19 cellular contexts compared by ENCODE assay signal in genomic region chr1:216945506-216946080, GRCh38.
DNase-seq lines count a peak whose midpoint lies in the region; TF ChIP-seq lines count a peak whose summit lies in the region.
"Had no signal": no experiment of that assay in that cellular context is flagged by ENCODE, and none has a peak within 500 bp of the region (broad histone marks: within the 10 kb centered on the region; RNA-seq: fewer than 3 reads in every experiment).

No MANE protein-coding gene starts in this region.

- H2AK5ac ChIP-seq in H9 (ENCODE audit: insufficient read length, low read length) = no peak overlapping the region

- no peak overlapping the region for H3K9ac ChIP-seq in H9 (ENCODE audit: extremely low read depth, insufficient read length, low read length)
- H3K9ac ChIP-seq: BLaER1 treated with 17β-estradiol and CSF1 and Interleukin-3, amounts not matched to agents 10 nM and 100 nM had no signal

- H2AFZ ChIP-seq in H9 (ENCODE audit: low read length) = no peak overlapping the region

- peaks cover 42 to 49% of the 10 kb centered on the region in 2 experiments for H3K4me1 Mint-ChIP-seq in H9
- H3K4me1 Mint-ChIP-seq in glutamatergic neuron (ENCODE audit: low read depth, unreplicated experiment) = peaks cover 21% of the 10 kb centered on the region

- no peak overlapping the region for H2BK120ac ChIP-seq in H9 (ENCODE audit: low read depth, low read length, poor library complexity, severe bottlenecking)

- H3K23me2 ChIP-seq in H9 (ENCODE audit: insufficient read length, low read depth, low read length, poor library complexity, severe bottlenecking) = no peaks in the 10 kb centered on the region

- H3K9me3 Mint-ChIP-seq in H9 (no peaks in the 10 kb centered on the region), glutamatergic neuron (ENCODE audit: unreplicated experiment) (peaks cover 1% of the 10 kb centered on the region)
- H3K9me3 Mint-ChIP-seq: CD8-positive, alpha-beta T cell had no signal

- DNase-seq in H9 (no peak), astrocyte of the hippocampus (ENCODE audit: low read depth, low spot score) (peak; percentile 42), glutamatergic neuron (no peak), putamen (ENCODE audit: low spot score) (peak; percentile 47), NCI-H1436 treated with DMSO at 0.1 percent for 48 hours (lab: John Stamatoyannopoulos, UW) (no peak), NCI-H510A treated with DMSO at 0.1 percent for 48 hours (lab: John Stamatoyannopoulos, UW) (no peak)
- DNase-seq in activated effector memory CD4-positive, alpha-beta T cell treated with anti-CD3 and anti-CD28 coated beads, Interleukin-2, amount 50 U/mL, for 16 hours = no peak
- DNase-seq: Calu3; CD8-positive, alpha-beta T cell; DMS79; HFFc6; IMR-90; NCI-H1417 treated with DMSO at 0.1 percent for 48 hours; NCI-H1930; NCI-H510A; OCI-M1; SHP77 had no signal

- no peak overlapping the region for H4K8ac ChIP-seq in H9 (replicated peaks; ENCODE audit: insufficient read length, low read depth, low read length)

- H3K36me3 Mint-ChIP-seq in H9 (ENCODE audit: insufficient read depth in 1 of 3, low read depth in 3 of 3) = no peaks in the 10 kb centered on the region; a peak in 1 of 7 replicates
- H3K36me3 Mint-ChIP-seq in glutamatergic neuron (ENCODE audit: unreplicated experiment) = no peaks in the 10 kb centered on the region
- H3K36me3 Mint-ChIP-seq: CD8-positive, alpha-beta T cell had no signal

- no peak overlapping the region for H3K4ac ChIP-seq in H9 (ENCODE audit: low read depth, low read length)

- H4K20me1 ChIP-seq in H9 (ENCODE audit: control insufficient read depth, insufficient read depth, insufficient read length) = no peaks in the 10 kb centered on the region
- H4K20me1 ChIP-seq: BLaER1 treated with 17β-estradiol and CSF1 and Interleukin-3, amounts not matched to agents 10 nM and 100 nM had no signal

- no peaks in the 10 kb centered on the region for H3K27me3 Mint-ChIP-seq in H9 (ENCODE audit: low read depth)
- peaks cover 2% of the 10 kb centered on the region for H3K27me3 Mint-ChIP-seq in glutamatergic neuron (ENCODE audit: unreplicated experiment)

- no peak overlapping the region for H3K23ac ChIP-seq in H9 (ENCODE audit: insufficient read length, low read depth, low read length)

- peaks cover 12% of the 10 kb centered on the region for H3K4me1 ChIP-seq in H9 (ENCODE audit: insufficient read depth, low read length)
- H3K4me1 ChIP-seq: BLaER1 treated with 17β-estradiol and CSF1 and Interleukin-3, amounts not matched to agents 10 nM and 100 nM had no signal

- H4K5ac ChIP-seq in H9 (ENCODE audit: insufficient read length, low read depth, low read length) = no peak overlapping the region

- H3K27me3 ChIP-seq in H9 (ENCODE audit: insufficient read depth, low read length) = no peaks in the 10 kb centered on the region
- H3K27me3 ChIP-seq: BLaER1 treated with 17β-estradiol and CSF1 and Interleukin-3, amounts not matched to agents 10 nM and 100 nM had no signal

- TF ChIP-seq CTCF in H9 (conservative IDR thresholded peaks at IDR 0.05) (no peak), glutamatergic neuron (IDR thresholded peaks at IDR 0.05; ENCODE audit: partially characterized antibody, unreplicated experiment) (no peak)

- no peak overlapping the region for H2BK5ac ChIP-seq in H9 (ENCODE audit: insufficient read length, low read length)

- H3K18ac ChIP-seq in H9 (ENCODE audit: insufficient read length, low read depth, low read length) = no peak overlapping the region

- H3K4me2 ChIP-seq in H9 (ENCODE audit: insufficient read depth, insufficient read length, low read length) = peak overlapping the region; percentile 31
- H3K4me2 ChIP-seq: BLaER1 treated with 17β-estradiol and CSF1 and Interleukin-3, amounts not matched to agents 10 nM and 100 nM had no signal

- no peaks in the 10 kb centered on the region for H3K79me1 ChIP-seq in H9 (ENCODE audit: insufficient read depth, low read depth, low read length, poor library complexity, severe bottlenecking)

- H3K79me2 ChIP-seq in H9 (ENCODE audit: insufficient read depth, low read length) = no peaks in the 10 kb centered on the region; the same call in 1 of the 2 replicates

- no peaks in the 10 kb centered on the region for H3K9me3 ChIP-seq in H9 (ENCODE audit: control insufficient read depth, low read depth, low read length)
- H3K9me3 ChIP-seq: BLaER1 treated with 17β-estradiol and CSF1 and Interleukin-3, amounts not matched to agents 10 nM and 100 nM had no signal

- H4K91ac ChIP-seq in H9 (ENCODE audit: insufficient read length, low read depth, low read length) = no peak overlapping the region

- peak overlapping the region; percentile 60 for H3K27ac ChIP-seq in H9 (ENCODE audit: insufficient read length, low read depth, low read length)
- H3K27ac ChIP-seq: BLaER1 treated with 17β-estradiol and CSF1 and Interleukin-3, amounts not matched to agents 10 nM and 100 nM; SK-N-MC had no signal

- no peak overlapping the region for H3T11ph ChIP-seq in H9 (ENCODE audit: low read length)

- H2BK15ac ChIP-seq in H9 (ENCODE audit: low read depth, low read length) = no peak overlapping the region

- H2BK12ac ChIP-seq in H9 (ENCODE audit: insufficient read length, low read depth, low read length) = no peak overlapping the region

- H2BK20ac ChIP-seq in H9 (ENCODE audit: low read depth, low read length, poor library complexity, severe bottlenecking) = no peak overlapping the region

- H3K4me3 Mint-ChIP-seq in H9 = peak overlapping the region; percentile 6 to 11; a peak in 1 of 5 replicates
- H3K4me3 Mint-ChIP-seq in glutamatergic neuron (ENCODE audit: unreplicated experiment) = peak overlapping the region; percentile 77
- H3K4me3 Mint-ChIP-seq: CD8-positive, alpha-beta T cell; HFFc6 had no signal

- H3K56ac ChIP-seq in H9 (ENCODE audit: insufficient read length, low read depth, low read length) = no peak overlapping the region

- WGBS in H9 (ENCODE audit: extremely low coverage, insufficient read length, low lambda C conversion rate) = no CpG with 5 or more reads among the region's 2 CpGs

- H3K14ac ChIP-seq in H9 (ENCODE audit: insufficient read depth, low read length) = no peak overlapping the region

- H3K27ac Mint-ChIP-seq in H9 = peak overlapping the region; percentile 91 to 99 (median 95); a peak in 6 of 7 replicates
- peak overlapping the region; percentile 99 for H3K27ac Mint-ChIP-seq in glutamatergic neuron (ENCODE audit: unreplicated experiment)
- H3K27ac Mint-ChIP-seq: CD8-positive, alpha-beta T cell; HFFc6 had no signal

Comparison
In these comparisons a context has a peak if more than half of its experiments do, and no peak if none do; other contexts are left out.
1. DNase-seq: peak in astrocyte of the hippocampus (single experiment) and putamen (single experiment); none in H9 (single experiment), glutamatergic neuron (single experiment), NCI-H1436 treated with DMSO at 0.1 percent for 48 hours (single experiment), NCI-H510A treated with DMSO at 0.1 percent for 48 hours (single experiment) and activated effector memory CD4-positive, alpha-beta T cell treated with anti-CD3 and anti-CD28 coated beads, Interleukin-2, amount 50 U/mL, for 16 hours (single experiment).